19 cellular contexts compared by ENCODE assay signal in genomic region chrX:105273326-105273725, GRCh38. TPM values are rescaled to one million over a fixed set of nuclear protein-coding genes. Genes with fewer than 3 reads are reported as not detected.
DNase-seq lines count a peak whose midpoint lies in the region; ATAC-seq, FAIRE-seq and TF ChIP-seq lines count a peak whose summit lies in the region.
"Had no signal": no experiment of that assay in that cellular context is flagged by ENCODE, and none has a peak within 500 bp of the region (broad histone marks: within the 10 kb centered on the region; RNA-seq: fewer than 3 reads in every experiment).

No MANE protein-coding gene starts in this region.

- peak; percentile 0 for DNase-seq in SIG-M5 treated with dmso at 0.1 percent for 504 hours (lab: John Stamatoyannopoulos, UW; ENCODE audit: unreplicated experiment)
- DNase-seq in SIG-M5 (lab: John Stamatoyannopoulos, UW) = no peak
- DNase-seq in bronchial epithelial cell (ENCODE audit: low read depth) = peak; percentile 12
- DNase-seq in mesothelial cell of epicardium (ENCODE audit: low spot score in 2 of 2, unreplicated experiment in 2 of 2) = no peak
- DNase-seq in DMS79 (lab: John Stamatoyannopoulos, UW) = no peak
- no peak for DNase-seq in amniotic stem cell (lab: John Stamatoyannopoulos, UW)
- DNase-seq: 8988T; AML-193; Calu3; CD8-positive, alpha-beta memory T cell; DMS 273 treated with DMSO at 0.1 percent for 48 hours; DND-41; GOT3; H9; IMR-90 had no signal

- no peak overlapping the region for H3K4me3 ChIP-seq in bronchial epithelial cell (ENCODE audit: low read depth, low read length)
- H3K4me3 ChIP-seq: BLaER1 had no signal

- peaks cover 18% of the 10 kb centered on the region for H3K9me3 Mint-ChIP-seq in mesothelial cell of epicardium

- peak overlapping the region; percentile 90 for H3K27ac Mint-ChIP-seq in mesothelial cell of epicardium
- H3K27ac Mint-ChIP-seq: CD8-positive, alpha-beta memory T cell had no signal

- TF ChIP-seq CTCF in bronchial epithelial cell (IDR thresholded peaks at IDR 0.05; ENCODE audit: insufficient read depth, low read length, severe bottlenecking) (no peak), mesothelial cell of epicardium (IDR thresholded peaks at IDR 0.05; ENCODE audit: unreplicated experiment) (no peak)

- H3K36me3 ChIP-seq in bronchial epithelial cell (ENCODE audit: control insufficient read depth, insufficient read depth, low read length) = no peaks in the 10 kb centered on the region
- H3K36me3 ChIP-seq: BLaER1 had no signal

- H3K27me3 ChIP-seq in bronchial epithelial cell (ENCODE audit: control insufficient read depth, insufficient read depth, low read length) = no peaks in the 10 kb centered on the region
- H3K27me3 ChIP-seq: BLaER1 had no signal

- ATAC-seq in GM21528 (IDR thresholded peaks at IDR 0.05; ENCODE audit: low FRiP score, unreplicated experiment) (no peak), GM19397 (IDR thresholded peaks at IDR 0.05; ENCODE audit: unreplicated experiment) (no peak)

- no peaks in the 10 kb centered on the region for H3K27me3 Mint-ChIP-seq in mesothelial cell of epicardium (ENCODE audit: low read depth)

- FAIRE-seq in bronchial epithelial cell (lab: Jason Lieb, UNC) = no peak

- peaks cover 11% of the 10 kb centered on the region for H3K4me1 Mint-ChIP-seq in mesothelial cell of epicardium
- H3K4me1 Mint-ChIP-seq: CD8-positive, alpha-beta memory T cell had no signal

- peak overlapping the region; percentile 10 for H3K4me3 Mint-ChIP-seq in mesothelial cell of epicardium
- H3K4me3 Mint-ChIP-seq: CD8-positive, alpha-beta memory T cell; H9 had no signal

- peaks cover 4% of the 10 kb centered on the region for H3K36me3 Mint-ChIP-seq in mesothelial cell of epicardium

RNA-seq across cellular contexts. Expression of gene TEX13A, which starts 52.8 kb away (rescaled TPM):
- total RNA-seq in bronchial epithelial cell (not detected in 2 replicates), mesothelial cell of epicardium (not detected in 3 replicates)
- total RNA-seq: Calu3; CD8-positive, alpha-beta memory T cell; H9; HT-29; IMR-90 had no signal

Comparison
In these comparisons a context has a peak if more than half of its experiments do, and no peak if none do; other contexts are left out.
1. DNase-seq: peak in SIG-M5 treated with dmso at 0.1 percent for 504 hours (single experiment) and bronchial epithelial cell (single experiment); none in SIG-M5 (single experiment), mesothelial cell of epicardium (0 of 2), DMS79 (single experiment) and amniotic stem cell (single experiment).